ENCODE assay signal across 2 cellular contexts in the genomic region with DNA sequence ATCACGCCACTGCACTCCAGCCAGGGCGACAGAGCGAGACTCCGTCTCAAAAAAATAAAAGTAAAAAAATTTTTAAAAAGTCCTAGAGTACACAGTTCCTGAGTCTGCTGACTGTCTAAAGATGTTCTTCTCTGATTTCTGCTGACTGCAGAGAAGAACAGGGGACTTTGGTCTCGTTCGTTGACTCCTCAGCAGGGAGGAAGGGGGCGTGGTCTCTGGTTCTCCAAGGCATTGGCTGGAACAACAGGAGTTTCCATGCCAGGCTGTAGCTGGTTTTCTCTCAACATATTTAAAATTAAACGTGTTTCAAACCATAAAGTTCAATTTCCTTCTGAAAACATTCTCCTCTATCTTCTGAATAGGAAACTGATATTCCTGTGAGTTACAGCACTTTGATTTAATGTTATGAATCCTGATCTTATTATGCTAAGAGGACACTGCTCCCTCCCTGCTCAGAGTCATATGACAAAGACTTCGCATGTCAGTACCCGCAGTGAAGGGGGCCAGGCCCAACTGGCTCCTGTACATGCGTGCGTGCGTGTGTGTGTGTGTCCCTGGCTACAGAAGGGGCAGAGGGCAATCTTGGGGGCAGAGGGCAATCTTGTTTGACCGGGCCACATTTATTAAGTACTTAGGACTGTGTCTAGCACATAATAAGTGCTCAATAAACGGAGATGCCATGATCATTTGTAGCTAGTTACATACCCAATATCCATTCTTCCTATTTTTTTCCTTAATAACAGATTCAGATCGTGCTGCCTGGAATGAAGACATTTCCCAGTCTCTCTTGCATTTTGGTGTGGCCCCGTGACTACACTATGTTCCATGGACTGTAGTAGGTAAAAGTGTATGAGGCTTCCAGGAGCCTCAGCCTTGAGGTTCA.
TF ChIP-seq lines count a peak whose summit lies in the region.

No MANE protein-coding gene starts in this region.

TF ChIP-seq in HEK293T, 16 proteins besides CTCF, POLR2A, EP300 and RAD21 (continued from another document):
- TF ChIP-seq L3MBTL2 (conservative IDR thresholded peaks at IDR 0.05) (no peak), FOXM1 (IDR thresholded peaks at IDR 0.05; ENCODE audit: borderline replicate concordance) (no peak), ELF4 (IDR thresholded peaks at IDR 0.05) (no peak), NFRKB (IDR thresholded peaks at IDR 0.05) (no peak), CTBP1 (IDR thresholded peaks at IDR 0.05; ENCODE audit: borderline replicate concordance) (no peak), LEF1 (IDR thresholded peaks at IDR 0.05; ENCODE audit: borderline replicate concordance) (no peak), HDGF (IDR thresholded peaks at IDR 0.05; ENCODE audit: borderline replicate concordance) (no peak), TARDBP (IDR thresholded peaks at IDR 0.05) (no peak), BHLHE40 (IDR thresholded peaks at IDR 0.05; ENCODE audit: borderline replicate concordance) (no peak)
- TF ChIP-seq, protein P1, sequence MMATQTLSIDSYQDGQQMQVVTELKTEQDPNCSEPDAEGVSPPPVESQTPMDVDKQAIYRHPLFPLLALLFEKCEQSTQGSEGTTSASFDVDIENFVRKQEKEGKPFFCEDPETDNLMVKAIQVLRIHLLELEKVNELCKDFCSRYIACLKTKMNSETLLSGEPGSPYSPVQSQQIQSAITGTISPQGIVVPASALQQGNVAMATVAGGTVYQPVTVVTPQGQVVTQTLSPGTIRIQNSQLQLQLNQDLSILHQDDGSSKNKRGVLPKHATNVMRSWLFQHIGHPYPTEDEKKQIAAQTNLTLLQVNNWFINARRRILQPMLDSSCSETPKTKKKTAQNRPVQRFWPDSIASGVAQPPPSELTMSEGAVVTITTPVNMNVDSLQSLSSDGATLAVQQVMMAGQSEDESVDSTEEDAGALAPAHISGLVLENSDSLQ (IDR thresholded peaks at IDR 0.05): no peak

TF ChIP-seq in H1, 55 proteins besides CTCF, POLR2A, EP300 and RAD21:
- TF ChIP-seq NANOG (IDR thresholded peaks at IDR 0.05; ENCODE audit: insufficient read depth, low read depth, low read length, poor library complexity, severe bottlenecking) (no peak), ZNF274 (IDR thresholded peaks at IDR 0.05; ENCODE audit: borderline replicate concordance, extremely low read depth, low read length) (no peak), SP1 (IDR thresholded peaks at IDR 0.05; ENCODE audit: low read depth, low read length) (0 out of 2 replicates have a peak, but pooled peaks have one; percentile 11)
